ENCODE assay signal across 9 cellular contexts in genomic region chr9:109182940-109183798, GRCh38. TPM values are rescaled to one million over a fixed set of nuclear protein-coding genes. Genes with fewer than 3 reads are reported as not detected.
DNase-seq lines count a peak whose midpoint lies in the region; ATAC-seq and TF ChIP-seq lines count a peak whose summit lies in the region.
"Had no signal": no experiment of that assay in that cellular context is flagged by ENCODE, and none has a peak within 500 bp of the region (broad histone marks: within the 10 kb centered on the region; RNA-seq: fewer than 3 reads in every experiment).

No MANE protein-coding gene starts in this region.

- no peak for TF ChIP-seq CTCF in activated CD8-positive, alpha-beta T cell treated with anti-CD3 and anti-CD28 coated beads for 36 hours (IDR thresholded peaks at IDR 0.05)

- no peak overlapping the region for H3K27ac Mint-ChIP-seq in activated CD8-positive, alpha-beta T cell treated with anti-CD3 and anti-CD28 coated beads for 36 hours
- H3K27ac Mint-ChIP-seq: activated naive CD8-positive, alpha-beta T cell treated with anti-CD3 and anti-CD28 coated beads, Interleukin-2, amount 10 ng/mL, durations not matched to agents 7 days and 5 days had no signal

- no peak overlapping the region for H3K4me3 Mint-ChIP-seq in activated CD8-positive, alpha-beta T cell treated with anti-CD3 and anti-CD28 coated beads for 36 hours
- H3K4me3 Mint-ChIP-seq: activated naive CD8-positive, alpha-beta T cell treated with anti-CD3 and anti-CD28 coated beads, Interleukin-2, amount 10 ng/mL, durations not matched to agents 7 days and 5 days had no signal

- no peaks in the 10 kb centered on the region for H3K9me3 Mint-ChIP-seq in activated CD8-positive, alpha-beta T cell treated with anti-CD3 and anti-CD28 coated beads for 36 hours
- H3K9me3 Mint-ChIP-seq: activated naive CD8-positive, alpha-beta T cell treated with anti-CD3 and anti-CD28 coated beads, Interleukin-2, amount 10 ng/mL, durations not matched to agents 7 days and 5 days had no signal

- POLR2A ChIA-PET in activated CD8-positive, alpha-beta T cell treated with anti-CD3 and anti-CD28 coated beads for 36 hours (lab: Charles Lee) = interaction anchor here (1.1 to 1.2 kb wide), 2 partner anchors 9 to 12 kb away, joined by 3 read pairs; no protein-coding TSS in a partner anchor

- CTCF ChIA-PET in activated CD8-positive, alpha-beta T cell treated with anti-CD3 and anti-CD28 coated beads for 36 hours (lab: Charles Lee) = interaction anchor here (1.0 to 1.3 kb wide), 4 partner anchors 10 to 229 kb away, joined by 3 to 6 read pairs (median 3); no protein-coding TSS in a partner anchor

- no peaks in the 10 kb centered on the region for H3K36me3 Mint-ChIP-seq in activated CD8-positive, alpha-beta T cell treated with anti-CD3 and anti-CD28 coated beads for 36 hours (ENCODE audit: low read depth)

- H3K4me1 Mint-ChIP-seq in activated CD8-positive, alpha-beta T cell treated with anti-CD3 and anti-CD28 coated beads for 36 hours (ENCODE audit: low read depth) = peaks cover 10% of the 10 kb centered on the region

- DNase-seq in activated T-cell treated with anti-CD3 and anti-CD28 coated beads, Interleukin-2, amount 50 U/mL, for 48 hours = peak; percentile 34 to 40
- no peak for DNase-seq in activated T-cell treated with anti-CD3 and anti-CD28 coated beads, Interleukin-2, amount 50 U/mL, for 1 hour
- peak; percentile 69 for DNase-seq in HT-29 (ENCODE audit: low spot score)
- peak; percentile 31 for DNase-seq in activated CD8-positive, alpha-beta T cell treated with anti-CD3 and anti-CD28 coated beads for 36 hours
- peak; percentile 15 for DNase-seq in inferior parietal cortex (ENCODE audit: extremely low spot score)
- no peak for DNase-seq in T-helper 1 cell
- DNase-seq: activated naive CD8-positive, alpha-beta T cell treated with anti-CD3 and anti-CD28 coated beads, Interleukin-2, amount 10 ng/mL, durations not matched to agents 7 days and 5 days had no signal

- intact Hi-C loops in activated CD8-positive, alpha-beta T cell treated with anti-CD3 and anti-CD28 coated beads for 36 hours (cut with micrococcal nuclease) = no loop called here

- no peak for ATAC-seq in activated CD8-positive, alpha-beta T cell treated with anti-CD3 and anti-CD28 coated beads for 36 hours
- ATAC-seq in HG02981 (IDR thresholded peaks at IDR 0.05; ENCODE audit: unreplicated experiment) (no peak), GM18909 (IDR thresholded peaks at IDR 0.05; ENCODE audit: poor library complexity, unreplicated experiment) (no peak)

- peaks cover 5% of the 10 kb centered on the region for H3K27me3 Mint-ChIP-seq in activated CD8-positive, alpha-beta T cell treated with anti-CD3 and anti-CD28 coated beads for 36 hours

RNA-seq across cellular contexts. Expression of gene FRRS1L, which starts 16.1 kb away (rescaled TPM):
- total RNA-seq in HT-29 (2014; rRNA removed; shearing (Covaris generic)) = not detected in 2 replicates
- total RNA-seq in activated CD8-positive, alpha-beta T cell treated with anti-CD3 and anti-CD28 coated beads for 36 hours = not detected
- total RNA-seq: activated naive CD8-positive, alpha-beta T cell treated with anti-CD3 and anti-CD28 coated beads, Interleukin-2, amount 10 ng/mL, durations not matched to agents 7 days and 5 days had no signal

Comparison
In these comparisons a context has a peak if more than half of its experiments do, and no peak if none do; other contexts are left out.
1. DNase-seq: peak in activated T-cell treated with anti-CD3 and anti-CD28 coated beads, Interleukin-2, amount 50 U/mL, for 48 hours (2 of 2), HT-29 (single experiment), activated CD8-positive, alpha-beta T cell treated with anti-CD3 and anti-CD28 coated beads for 36 hours (single experiment) and inferior parietal cortex (single experiment); none in activated T-cell treated with anti-CD3 and anti-CD28 coated beads, Interleukin-2, amount 50 U/mL, for 1 hour (single experiment) and T-helper 1 cell (0 of 5).